ENCODE assay signal across 21 cellular contexts in the genomic region with DNA sequence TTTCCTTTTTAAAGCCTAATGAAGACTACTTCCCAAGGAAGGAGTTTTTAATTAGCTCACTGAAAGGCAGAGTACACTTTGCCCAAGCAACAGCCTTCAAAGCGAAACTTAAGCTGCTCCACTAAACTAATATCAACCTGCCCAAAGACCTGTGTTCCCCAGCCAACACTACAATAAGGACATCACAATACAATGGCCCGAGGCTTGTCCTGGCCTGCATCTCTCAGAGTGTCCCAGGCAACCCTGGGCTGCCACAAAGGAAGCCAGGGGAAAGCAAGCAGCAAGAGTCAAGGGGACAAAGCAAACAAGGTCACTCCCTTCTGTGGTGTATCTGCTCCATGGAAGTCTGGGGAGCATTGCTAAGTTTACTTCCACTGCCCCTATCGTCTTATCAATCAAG. TPM values are rescaled to one million over a fixed set of nuclear protein-coding genes. Genes with fewer than 3 reads are reported as not detected.
DNase-seq lines count a peak whose midpoint lies in the region; ATAC-seq and TF ChIP-seq lines count a peak whose summit lies in the region.
"Had no signal": no experiment of that assay in that cellular context is flagged by ENCODE, and none has a peak within 500 bp of the region (broad histone marks: within the 10 kb centered on the region; RNA-seq: fewer than 3 reads in every experiment).

No MANE protein-coding gene starts in this region.

- no peak overlapping the region for H3K4me3 Mint-ChIP-seq in activated T-helper 17 cell treated with anti-CD3 and anti-CD28 coated beads, Interleukin-2, amount 50 U/mL, for 72 hours
- H3K4me3 Mint-ChIP-seq: activated naive CD8-positive, alpha-beta T cell treated with anti-CD3 and anti-CD28 coated beads, Interleukin-2, amount 50 U/mL, for 24 hours; CD4-positive, CD25-positive, alpha-beta regulatory T cell had no signal

- no peaks in the 10 kb centered on the region for H3K9me3 ChIP-seq in neutrophil
- H3K9me3 ChIP-seq: thoracic aorta had no signal

- H3K9me3 Mint-ChIP-seq in activated T-helper 17 cell treated with anti-CD3 and anti-CD28 coated beads, Interleukin-2, amount 50 U/mL, for 72 hours, result no peaks in the 10 kb centered on the region
- H3K9me3 Mint-ChIP-seq: activated naive CD8-positive, alpha-beta T cell treated with anti-CD3 and anti-CD28 coated beads, Interleukin-2, amount 50 U/mL, for 24 hours had no signal

- peaks cover 18% of the 10 kb centered on the region for H3K4me1 Mint-ChIP-seq in activated T-helper 17 cell treated with anti-CD3 and anti-CD28 coated beads, Interleukin-2, amount 50 U/mL, for 72 hours

- H3K27ac Mint-ChIP-seq in activated T-helper 17 cell treated with anti-CD3 and anti-CD28 coated beads, Interleukin-2, amount 50 U/mL, for 72 hours, result peak overlapping the region; percentile 48
- H3K27ac Mint-ChIP-seq: activated naive CD8-positive, alpha-beta T cell treated with anti-CD3 and anti-CD28 coated beads, Interleukin-2, amount 50 U/mL, for 24 hours had no signal

- DNase-seq in ELF-1 (ENCODE audit: low read depth, low spot score), result peak; percentile 46
- DNase-seq in NCI-H1105 treated with DMSO at 0.1 percent for 48 hours (lab: John Stamatoyannopoulos, UW), result peak; percentile 58
- no peak for DNase-seq in cerebellar nuclear complex (lab: John Stamatoyannopoulos, UW)
- no peak for DNase-seq in NAMALWA (ENCODE audit: low spot score)
- DNase-seq in globus pallidus (ENCODE audit: low spot score), result no peak
- DNase-seq: activated CD4-positive, alpha-beta T cell treated with anti-CD3 and anti-CD28 coated beads, Interleukin-2, amount 50 U/mL, for 4 hours; activated CD8-positive, alpha-beta memory T cell treated with anti-CD3 and anti-CD28 coated beads, Interleukin-2, amount 50 U/mL, for 48 hours; activated effector memory CD4-positive, alpha-beta T cell treated with Interleukin-2 at 50 U/mL for 16 hours; activated naive CD8-positive, alpha-beta T cell treated with anti-CD3 and anti-CD28 coated beads, Interleukin-2, amount 50 U/mL, for 24 hours; CD4-positive, CD25-positive, alpha-beta regulatory T cell; NCI-H1048; NCI-H2081 treated with DMSO at 0.1 percent for 48 hours; NCI-H774; stimulated activated CD4-positive, alpha-beta T cell treated with anti-CD3 and anti-CD28 coated beads, Interleukin-4, amount 100 ng/mL, for 1 hour; stimulated activated naive CD4-positive, alpha-beta T cell had no signal

- peaks cover 61% of the 10 kb centered on the region for H3K36me3 Mint-ChIP-seq in activated T-helper 17 cell treated with anti-CD3 and anti-CD28 coated beads, Interleukin-2, amount 50 U/mL, for 72 hours (ENCODE audit: low read depth)

- peak overlapping the region; percentile 83 for H3K27ac ChIP-seq in neutrophil
- H3K27ac ChIP-seq: coronary artery, hepatocyte, thoracic aorta had no signal

- no peak for ATAC-seq in activated T-helper 17 cell treated with anti-CD3 and anti-CD28 coated beads, Interleukin-2, amount 50 U/mL, for 72 hours (replicated peaks)
- ATAC-seq: activated naive CD8-positive, alpha-beta T cell treated with anti-CD3 and anti-CD28 coated beads, Interleukin-2, amount 50 U/mL, for 24 hours; HCT116 had no signal

- H3K36me3 ChIP-seq in neutrophil, result no peaks in the 10 kb centered on the region
- H3K36me3 ChIP-seq: thoracic aorta had no signal

- H3K27me3 ChIP-seq in neutrophil, result no peaks in the 10 kb centered on the region
- H3K27me3 ChIP-seq: hepatocyte had no signal

- no peak for TF ChIP-seq CTCF in neutrophil (IDR thresholded peaks at IDR 0.05)

- H3K4me3 ChIP-seq in neutrophil (ENCODE audit: low read depth in 1 of 2, low read length in 1 of 2), result no peak overlapping the region
- H3K4me3 ChIP-seq: coronary artery, hepatocyte, thoracic aorta had no signal

- peaks cover 57 to 62% of the 10 kb centered on the region in 2 experiments for H3K4me1 ChIP-seq in neutrophil (ENCODE audit: control insufficient read depth in 1 of 2, insufficient read depth in 1 of 2, low read depth in 1 of 2, low read length in 1 of 2)

- H3K27me3 Mint-ChIP-seq in activated T-helper 17 cell treated with anti-CD3 and anti-CD28 coated beads, Interleukin-2, amount 50 U/mL, for 72 hours, result no peaks in the 10 kb centered on the region
- H3K27me3 Mint-ChIP-seq: activated naive CD8-positive, alpha-beta T cell treated with anti-CD3 and anti-CD28 coated beads, Interleukin-2, amount 50 U/mL, for 24 hours; CD4-positive, CD25-positive, alpha-beta regulatory T cell had no signal

RNA-seq across cellular contexts. Expression of a gene that starts 52.3 kb away (rescaled TPM):
- 10 to 100 TPM; 17.3 to 23.0 TPM for total RNA-seq in activated T-helper 17 cell treated with anti-CD3 and anti-CD28 coated beads, Interleukin-2, amount 50 U/mL, for 72 hours

Comparison
In these comparisons a context has a peak if more than half of its experiments do, and no peak if none do; other contexts are left out.
1. DNase-seq: peak in ELF-1 (single experiment) and NCI-H1105 treated with DMSO at 0.1 percent for 48 hours (single experiment); none in cerebellar nuclear complex (0 of 2), NAMALWA (single experiment) and globus pallidus (single experiment).